Comparison of ENCODE assay signal across 22 cellular contexts in the genomic region with DNA sequence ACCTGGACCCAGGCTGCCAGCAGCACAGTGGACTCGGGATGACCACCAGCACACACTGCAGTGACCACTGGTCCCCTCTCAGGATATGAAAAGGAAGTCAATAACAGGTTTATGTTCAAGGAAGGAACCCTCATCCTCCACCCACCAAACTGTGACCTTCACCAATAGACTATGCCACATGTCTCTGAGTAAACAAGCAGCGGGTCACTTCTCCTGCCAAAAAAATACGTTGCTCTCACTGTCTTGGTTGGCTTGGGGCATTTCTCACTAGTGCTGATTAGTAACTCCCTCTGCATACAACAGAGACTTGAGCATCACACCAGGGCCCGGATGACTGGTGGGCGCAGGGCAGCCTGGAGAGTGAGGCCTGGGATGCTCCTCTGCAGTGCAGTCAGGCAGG. TPM values are rescaled to one million over a fixed set of nuclear protein-coding genes. Genes with fewer than 3 reads are reported as not detected.
A peak's percentile ranks its signal among the peaks of the same experiment; 100 is the strongest.
DNase-seq lines count a peak whose midpoint lies in the region; ATAC-seq and FAIRE-seq lines count a peak whose summit lies in the region.
"Had no signal": no experiment of that assay in that cellular context is flagged by ENCODE, and none has a peak within 500 bp of the region (broad histone marks: within the 10 kb centered on the region; RNA-seq: fewer than 3 reads in every experiment).

No MANE protein-coding gene starts in this region.

- H3K9me3 Mint-ChIP-seq in activated naive CD4-positive, alpha-beta T cell treated with anti-CD3 and anti-CD28 coated beads, Interleukin-2, amount 10 ng/mL, durations not matched to agents 7 days and 5 days: no peaks in the 10 kb centered on the region
- H3K9me3 Mint-ChIP-seq in activated naive CD4-positive, alpha-beta T cell treated with anti-CD3 and anti-CD28 coated beads for 36 hours: no peaks in the 10 kb centered on the region
- no peaks in the 10 kb centered on the region for H3K9me3 Mint-ChIP-seq in stimulated activated naive B cell treated with anti-CD40 and anti-IgM and Interleukin-4, amounts not matched to agents 10 μg/mL and 1 μg/mL and 100 μg/mL, for 72 hours
- H3K9me3 Mint-ChIP-seq: CD4-positive, CD25-positive, alpha-beta regulatory T cell; CD8-positive, alpha-beta memory T cell; H9; IgD-negative memory B cell had no signal

- no peak for FAIRE-seq in frontal cortex (lab: Jason Lieb, UNC)
- FAIRE-seq: GM12878, GM19239, H1, HTR-8/SVneo had no signal

- peaks cover 100% of the 10 kb centered on the region in 11 experiments for H3K36me3 ChIP-seq in BLaER1 treated with 17β-estradiol and CSF1 and Interleukin-3, amounts not matched to agents 10 nM and 100 nM

- H3K27me3 Mint-ChIP-seq in activated naive CD4-positive, alpha-beta T cell treated with anti-CD3 and anti-CD28 coated beads, Interleukin-2, amount 10 ng/mL, durations not matched to agents 7 days and 5 days: no peaks in the 10 kb centered on the region
- no peaks in the 10 kb centered on the region for H3K27me3 Mint-ChIP-seq in activated naive CD4-positive, alpha-beta T cell treated with anti-CD3 and anti-CD28 coated beads for 36 hours (ENCODE audit: low read depth)
- no peaks in the 10 kb centered on the region for H3K27me3 Mint-ChIP-seq in stimulated activated naive B cell treated with anti-CD40 and anti-IgM and Interleukin-4, amounts not matched to agents 10 μg/mL and 1 μg/mL and 100 μg/mL, for 72 hours
- H3K27me3 Mint-ChIP-seq: CD4-positive, CD25-positive, alpha-beta regulatory T cell; CD8-positive, alpha-beta memory T cell; IgD-negative memory B cell had no signal

- no peak overlapping the region for H3K4me3 Mint-ChIP-seq in activated naive CD4-positive, alpha-beta T cell treated with anti-CD3 and anti-CD28 coated beads, Interleukin-2, amount 10 ng/mL, durations not matched to agents 7 days and 5 days
- H3K4me3 Mint-ChIP-seq in activated naive CD4-positive, alpha-beta T cell treated with anti-CD3 and anti-CD28 coated beads for 36 hours: no peak overlapping the region
- no peak overlapping the region for H3K4me3 Mint-ChIP-seq in stimulated activated naive B cell treated with anti-CD40 and anti-IgM and Interleukin-4, amounts not matched to agents 10 μg/mL and 1 μg/mL and 100 μg/mL, for 72 hours
- H3K4me3 Mint-ChIP-seq: CD4-positive, CD25-positive, alpha-beta regulatory T cell; CD8-positive, alpha-beta memory T cell; H9; IgD-negative memory B cell had no signal

- intact Hi-C loops in activated naive CD4-positive, alpha-beta T cell treated with anti-CD3 and anti-CD28 coated beads for 36 hours (cut with micrococcal nuclease): no loop called here

- H3K4me2 ChIP-seq in BLaER1 treated with 17β-estradiol and CSF1 and Interleukin-3, amounts not matched to agents 10 nM and 100 nM: peak overlapping the region in 8 of 11 experiments; percentile 5 to 79 (median 60); a peak in 14 of 22 replicates

- peaks cover 0 to 58% (median 36%) of the 10 kb centered on the region in 11 experiments; a peak in 14 of 22 replicates for H4K20me1 ChIP-seq in BLaER1 treated with 17β-estradiol and CSF1 and Interleukin-3, amounts not matched to agents 10 nM and 100 nM

- CTCF ChIA-PET in activated naive CD4-positive, alpha-beta T cell treated with anti-CD3 and anti-CD28 coated beads, Interleukin-2, amount 10 ng/mL, durations not matched to agents 7 days and 5 days (lab: Charles Lee): no interaction called here
- CTCF ChIA-PET in activated naive CD4-positive, alpha-beta T cell treated with anti-CD3 and anti-CD28 coated beads for 36 hours (lab: Charles Lee): no interaction called here

- H3K27ac Mint-ChIP-seq in activated naive CD4-positive, alpha-beta T cell treated with anti-CD3 and anti-CD28 coated beads, Interleukin-2, amount 10 ng/mL, durations not matched to agents 7 days and 5 days: peak overlapping the region; percentile 54
- no peak overlapping the region for H3K27ac Mint-ChIP-seq in activated naive CD4-positive, alpha-beta T cell treated with anti-CD3 and anti-CD28 coated beads for 36 hours
- peak overlapping the region; percentile 25 for H3K27ac Mint-ChIP-seq in stimulated activated naive B cell treated with anti-CD40 and anti-IgM and Interleukin-4, amounts not matched to agents 10 μg/mL and 1 μg/mL and 100 μg/mL, for 72 hours
- H3K27ac Mint-ChIP-seq: CD4-positive, CD25-positive, alpha-beta regulatory T cell; H9 had no signal

- peak overlapping the region in 3 of 11 experiments; percentile 12 to 24 (median 16); a peak in 3 of 22 replicates for H3K9ac ChIP-seq in BLaER1 treated with 17β-estradiol and CSF1 and Interleukin-3, amounts not matched to agents 10 nM and 100 nM

- peaks cover 70% of the 10 kb centered on the region for H3K36me3 Mint-ChIP-seq in activated naive CD4-positive, alpha-beta T cell treated with anti-CD3 and anti-CD28 coated beads, Interleukin-2, amount 10 ng/mL, durations not matched to agents 7 days and 5 days
- peaks cover 67% of the 10 kb centered on the region for H3K36me3 Mint-ChIP-seq in activated naive CD4-positive, alpha-beta T cell treated with anti-CD3 and anti-CD28 coated beads for 36 hours (ENCODE audit: low read depth)
- peaks cover 56 to 64% of the 10 kb centered on the region in 2 donors for H3K36me3 Mint-ChIP-seq in stimulated activated naive B cell treated with anti-CD40 and anti-IgM and Interleukin-4, amounts not matched to agents 10 μg/mL and 1 μg/mL and 100 μg/mL, for 72 hours

- peaks cover 10 to 53% (median 40%) of the 10 kb centered on the region in 10 experiments for H3K4me1 ChIP-seq in BLaER1 treated with 17β-estradiol and CSF1 and Interleukin-3, amounts not matched to agents 10 nM and 100 nM

- no peak overlapping the region for H3K4me3 ChIP-seq in BLaER1 treated with 17β-estradiol and CSF1 and Interleukin-3, amounts not matched to agents 10 nM and 100 nM
- H3K4me3 ChIP-seq: GM12878 had no signal

- ATAC-seq in left lobe of liver: peak; percentile 72
- ATAC-seq in stimulated activated naive B cell treated with anti-CD40 and anti-IgM and Interleukin-4, amounts not matched to agents 10 μg/mL and 1 μg/mL and 100 μg/mL, for 72 hours (replicated peaks): no peak
- ATAC-seq: GM12878 had no signal

- H3K4me1 Mint-ChIP-seq in activated naive CD4-positive, alpha-beta T cell treated with anti-CD3 and anti-CD28 coated beads, Interleukin-2, amount 10 ng/mL, durations not matched to agents 7 days and 5 days: peaks cover 15% of the 10 kb centered on the region
- peaks cover 14% of the 10 kb centered on the region for H3K4me1 Mint-ChIP-seq in activated naive CD4-positive, alpha-beta T cell treated with anti-CD3 and anti-CD28 coated beads for 36 hours (ENCODE audit: low read depth)
- peaks cover 8 to 19% of the 10 kb centered on the region in 2 donors for H3K4me1 Mint-ChIP-seq in stimulated activated naive B cell treated with anti-CD40 and anti-IgM and Interleukin-4, amounts not matched to agents 10 μg/mL and 1 μg/mL and 100 μg/mL, for 72 hours
- H3K4me1 Mint-ChIP-seq: CD8-positive, alpha-beta memory T cell; H9 had no signal

- no peaks in the 10 kb centered on the region for H3K27me3 ChIP-seq in BLaER1 treated with 17β-estradiol and CSF1 and Interleukin-3, amounts not matched to agents 10 nM and 100 nM

- H3K9me3 ChIP-seq in BLaER1 treated with 17β-estradiol and CSF1 and Interleukin-3, amounts not matched to agents 10 nM and 100 nM (replicated peaks in 1 of 11): no peaks in the 10 kb centered on the region

- H3K27ac ChIP-seq in BLaER1 treated with 17β-estradiol and CSF1 and Interleukin-3, amounts not matched to agents 10 nM and 100 nM: peak overlapping the region in 8 of 11 experiments; percentile 8 to 68 (median 20); a peak in 9 of 22 replicates

- no peak for DNase-seq in activated naive CD4-positive, alpha-beta T cell treated with anti-CD3 and anti-CD28 coated beads, Interleukin-2, amount 10 ng/mL, durations not matched to agents 7 days and 5 days
- no peak for DNase-seq in activated naive CD4-positive, alpha-beta T cell treated with anti-CD3 and anti-CD28 coated beads for 36 hours
- DNase-seq in left lobe of liver (ENCODE audit: low spot score) (no peak), AG08396 (ENCODE audit: low spot score) (no peak), frontal cortex (ENCODE audit: low spot score in 2 of 2) (no peak)
- DNase-seq in stimulated activated naive B cell treated with anti-CD40 and anti-IgM and Interleukin-4, amounts not matched to agents 10 μg/mL and 1 μg/mL and 100 μg/mL, for 72 hours: no peak
- DNase-seq: 8988T; AML-193; CD4-positive, CD25-positive, alpha-beta regulatory T cell; CD8-positive, alpha-beta memory T cell; COR-L47; DMS 273 treated with DMSO at 0.1 percent for 48 hours; DMS53; DND-41; EL; H9 had no signal

RNA-seq across cellular contexts. Expression of a gene that starts 25.9 kb away (rescaled TPM):
- total RNA-seq in activated naive CD4-positive, alpha-beta T cell treated with anti-CD3 and anti-CD28 coated beads for 36 hours: 100 to 1,000 TPM; 265 to 273 TPM
- total RNA-seq in left lobe of liver (37.0 TPM), frontal cortex (115 TPM)
